ENCODE assay signal across 1 cellular context in genomic region chr11:64566915-64567882, GRCh38.
TF ChIP-seq lines count a peak whose summit lies in the region.

No MANE protein-coding gene starts in this region.

TF ChIP-seq in A549, 52 proteins besides CTCF, POLR2A, EP300 and RAD21:
- no peak for TF ChIP-seq USF2 (IDR thresholded peaks at IDR 0.05)
- no peak for TF ChIP-seq POLR2AphosphoS2 (conservative IDR thresholded peaks at IDR 0.05; ENCODE audit: low read length)
- no peak for TF ChIP-seq ZNF302 (CRISPR knock-in tag; IDR thresholded peaks at IDR 0.05)
- no peak for TF ChIP-seq HMGXB4 (CRISPR knock-in tag; IDR thresholded peaks at IDR 0.05; ENCODE audit: borderline replicate concordance)
- TF ChIP-seq RFX5 (IDR thresholded peaks at IDR 0.05): no peak
- TF ChIP-seq JUN (IDR thresholded peaks at IDR 0.05): no peak
- TF ChIP-seq CHD4 (IDR thresholded peaks at IDR 0.05; ENCODE audit: borderline replicate concordance): no peak
- TF ChIP-seq NFE2L2 (conservative IDR thresholded peaks at IDR 0.05; ENCODE audit: low read length): no peak
- no peak for TF ChIP-seq TFCP2L1 (CRISPR knock-in tag; IDR thresholded peaks at IDR 0.05)
- TF ChIP-seq HOXA7 (CRISPR knock-in tag; IDR thresholded peaks at IDR 0.05): no peak
- no peak for TF ChIP-seq PHF8 (IDR thresholded peaks at IDR 0.05; ENCODE audit: borderline replicate concordance, low read depth)
- no peak for TF ChIP-seq FOSB (CRISPR knock-in tag; IDR thresholded peaks at IDR 0.05)
- TF ChIP-seq CBX8 (IDR thresholded peaks at IDR 0.05): no peak
- TF ChIP-seq HOXB13 (CRISPR knock-in tag; IDR thresholded peaks at IDR 0.05; ENCODE audit: low read depth): no peak
- no peak for TF ChIP-seq SREBF2 (IDR thresholded peaks at IDR 0.05)
- TF ChIP-seq HOXB5 (CRISPR knock-in tag; IDR thresholded peaks at IDR 0.05): no peak
- TF ChIP-seq HEYL (CRISPR knock-in tag; IDR thresholded peaks at IDR 0.05): no peak
